ENCODE assay signal across 2 cellular contexts in genomic region chr4:80308466-80308822, GRCh38.
A peak's percentile ranks its signal among the peaks of the same experiment; 100 is the strongest.
TF ChIP-seq lines count a peak whose summit lies in the region.

No MANE protein-coding gene starts in this region.

TF ChIP-seq in IMR-90, 13 proteins besides CTCF, POLR2A, EP300 and RAD21:
- TF ChIP-seq FOS (IDR thresholded peaks at IDR 0.05; ENCODE audit: low read depth, low read length) (0 out of 2 replicates have a peak, but pooled peaks have one; percentile 1), SMC3 (IDR thresholded peaks at IDR 0.05; ENCODE audit: low read depth, low read length) (no peak)

TF ChIP-seq in K562, 482 proteins besides CTCF, POLR2A, EP300 and RAD21:
- TF ChIP-seq ZFPM2 (CRISPR knock-in tag; IDR thresholded peaks at IDR 0.05) (no peak), THAP7 (CRISPR knock-in tag; IDR thresholded peaks at IDR 0.05) (no peak), RBM34 (IDR thresholded peaks at IDR 0.05; ENCODE audit: borderline replicate concordance, insufficient read depth, low read length) (no peak), HMGN3 (IDR thresholded peaks at IDR 0.05; ENCODE audit: borderline replicate concordance, extremely low read depth, insufficient read length, low read depth, low read length) (no peak), WHSC1 (IDR thresholded peaks at IDR 0.05; ENCODE audit: low read length) (no peak), KLF10 (CRISPR knock-in tag; IDR thresholded peaks at IDR 0.05) (no peak), ZNF76 (CRISPR knock-in tag; IDR thresholded peaks at IDR 0.05; ENCODE audit: borderline replicate concordance) (no peak), MYBL2 (IDR thresholded peaks at IDR 0.05; ENCODE audit: low read depth) (no peak), MYBL2 (CRISPR knock-in tag; IDR thresholded peaks at IDR 0.05; ENCODE audit: borderline replicate concordance) (no peak), CREBBP (IDR thresholded peaks at IDR 0.05; ENCODE audit: low read depth, low read length) (no peak), HDAC2 (IDR thresholded peaks at IDR 0.05) (no peak), U2AF1 (optimal IDR thresholded peaks at IDR 0.05; ENCODE audit: low read depth, low read length) (no peak), SRSF9 (IDR thresholded peaks at IDR 0.05; ENCODE audit: borderline replicate concordance, low read depth, low read length) (no peak)
